ENCODE assay signal across 2 cellular contexts in the genomic region with DNA sequence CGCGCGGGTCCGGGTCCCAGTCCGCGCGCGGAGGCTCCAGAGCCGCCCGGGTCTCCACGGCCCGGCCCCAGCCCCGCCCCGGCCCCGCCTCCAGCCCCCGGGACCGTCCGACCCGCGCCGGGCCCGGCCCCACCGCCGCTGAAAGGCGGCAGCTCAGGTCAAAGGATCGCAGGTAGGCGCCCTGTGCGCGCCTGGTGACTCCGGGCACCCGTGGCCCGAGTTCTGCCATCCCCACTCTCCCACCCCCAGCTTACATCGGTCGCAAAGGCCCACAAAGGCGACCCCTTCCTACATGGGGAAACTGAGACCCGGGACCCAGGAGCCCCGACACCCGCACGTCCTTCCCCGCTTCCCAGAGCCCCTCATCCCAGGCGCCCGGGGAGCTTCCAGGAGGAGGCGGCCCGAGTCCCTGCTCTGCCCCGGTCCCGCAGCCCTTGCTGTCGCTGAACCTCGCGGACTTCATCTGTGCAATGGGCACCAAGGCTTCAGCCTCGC.
TF ChIP-seq lines count a peak whose summit lies in the region.

TSS of gene TMEM200B (minus strand) at position 33 of the 495 bp plus-strand sequence. CDS start 2,075 bp downstream, outside the sequence.

TF ChIP-seq in K562, 482 proteins besides CTCF, POLR2A, EP300 and RAD21 (continues in another document):
- TF ChIP-seq CHD2 (IDR thresholded peaks at IDR 0.05; ENCODE audit: low read depth, low read length) (no peak), OTX1 (CRISPR knock-in tag; IDR thresholded peaks at IDR 0.05) (no peak), ZNF699 (CRISPR knock-in tag; IDR thresholded peaks at IDR 0.05; ENCODE audit: insufficient replicate concordance) (no peak), HDAC8 (tag; IDR thresholded peaks at IDR 0.05) (no peak), KLF13 (tag; IDR thresholded peaks at IDR 0.05; ENCODE audit: borderline replicate concordance, low read depth) (no peak), RBM22 (IDR thresholded peaks at IDR 0.05; ENCODE audit: low read depth, low read length, poor library complexity, severe bottlenecking) (peak; percentile 65), ZNF77 (CRISPR knock-in tag; IDR thresholded peaks at IDR 0.05) (0 out of 2 replicates have a peak, but pooled peaks have one; percentile 39), SMARCA5 (IDR thresholded peaks at IDR 0.05) (peak; percentile 44; the same call in 1 of the 2 replicates), NFE2 (IDR thresholded peaks at IDR 0.05; ENCODE audit: low read depth) (no peak), HNRNPH1 (optimal IDR thresholded peaks at IDR 0.05; ENCODE audit: low read depth, low read length) (no peak), MBD2 (IDR thresholded peaks at IDR 0.05; ENCODE audit: borderline replicate concordance, low read depth) (no peak), POLR3A (IDR thresholded peaks at IDR 0.05; ENCODE audit: borderline replicate concordance, extremely low read depth, insufficient read depth, insufficient read length) (no peak), KLF16 (IDR thresholded peaks at IDR 0.05) (no peak), ZNF3 (CRISPR knock-in tag; IDR thresholded peaks at IDR 0.05) (no peak), DEAF1 (CRISPR knock-in tag; IDR thresholded peaks at IDR 0.05) (no peak)
- TF ChIP-seq, protein P1, sequence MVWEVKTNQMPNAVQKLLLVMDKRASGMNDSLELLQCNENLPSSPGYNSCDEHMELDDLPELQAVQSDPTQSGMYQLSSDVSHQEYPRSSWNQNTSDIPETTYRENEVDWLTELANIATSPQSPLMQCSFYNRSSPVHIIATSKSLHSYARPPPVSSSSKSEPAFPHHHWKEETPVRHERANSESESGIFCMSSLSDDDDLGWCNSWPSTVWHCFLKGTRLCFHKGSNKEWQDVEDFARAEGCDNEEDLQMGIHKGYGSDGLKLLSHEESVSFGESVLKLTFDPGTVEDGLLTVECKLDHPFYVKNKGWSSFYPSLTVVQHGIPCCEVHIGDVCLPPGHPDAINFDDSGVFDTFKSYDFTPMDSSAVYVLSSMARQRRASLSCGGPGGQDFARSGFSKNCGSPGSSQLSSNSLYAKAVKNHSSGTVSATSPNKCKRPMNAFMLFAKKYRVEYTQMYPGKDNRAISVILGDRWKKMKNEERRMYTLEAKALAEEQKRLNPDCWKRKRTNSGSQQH (CRISPR knock-in tag; IDR thresholded peaks at IDR 0.05), result no peak
- TF ChIP-seq, protein P2, sequence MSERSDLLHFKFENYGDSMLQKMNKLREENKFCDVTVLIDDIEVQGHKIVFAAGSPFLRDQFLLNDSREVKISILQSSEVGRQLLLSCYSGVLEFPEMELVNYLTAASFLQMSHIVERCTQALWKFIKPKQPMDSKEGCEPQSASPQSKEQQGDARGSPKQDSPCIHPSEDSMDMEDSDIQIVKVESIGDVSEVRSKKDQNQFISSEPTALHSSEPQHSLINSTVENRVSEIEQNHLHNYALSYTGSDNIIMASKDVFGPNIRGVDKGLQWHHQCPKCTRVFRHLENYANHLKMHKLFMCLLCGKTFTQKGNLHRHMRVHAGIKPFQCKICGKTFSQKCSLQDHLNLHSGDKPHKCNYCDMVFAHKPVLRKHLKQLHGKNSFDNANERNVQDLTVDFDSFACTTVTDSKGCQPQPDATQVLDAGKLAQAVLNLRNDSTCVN (CRISPR knock-in tag; IDR thresholded peaks at IDR 0.05), result no peak
- TF ChIP-seq, protein P3, sequence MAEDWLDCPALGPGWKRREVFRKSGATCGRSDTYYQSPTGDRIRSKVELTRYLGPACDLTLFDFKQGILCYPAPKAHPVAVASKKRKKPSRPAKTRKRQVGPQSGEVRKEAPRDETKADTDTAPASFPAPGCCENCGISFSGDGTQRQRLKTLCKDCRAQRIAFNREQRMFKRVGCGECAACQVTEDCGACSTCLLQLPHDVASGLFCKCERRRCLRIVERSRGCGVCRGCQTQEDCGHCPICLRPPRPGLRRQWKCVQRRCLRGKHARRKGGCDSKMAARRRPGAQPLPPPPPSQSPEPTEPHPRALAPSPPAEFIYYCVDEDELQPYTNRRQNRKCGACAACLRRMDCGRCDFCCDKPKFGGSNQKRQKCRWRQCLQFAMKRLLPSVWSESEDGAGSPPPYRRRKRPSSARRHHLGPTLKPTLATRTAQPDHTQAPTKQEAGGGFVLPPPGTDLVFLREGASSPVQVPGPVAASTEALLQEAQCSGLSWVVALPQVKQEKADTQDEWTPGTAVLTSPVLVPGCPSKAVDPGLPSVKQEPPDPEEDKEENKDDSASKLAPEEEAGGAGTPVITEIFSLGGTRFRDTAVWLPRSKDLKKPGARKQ (CRISPR knock-in tag; IDR thresholded peaks at IDR 0.05), result no peak; the same call in 1 of the 2 replicates
- TF ChIP-seq, protein P4, sequence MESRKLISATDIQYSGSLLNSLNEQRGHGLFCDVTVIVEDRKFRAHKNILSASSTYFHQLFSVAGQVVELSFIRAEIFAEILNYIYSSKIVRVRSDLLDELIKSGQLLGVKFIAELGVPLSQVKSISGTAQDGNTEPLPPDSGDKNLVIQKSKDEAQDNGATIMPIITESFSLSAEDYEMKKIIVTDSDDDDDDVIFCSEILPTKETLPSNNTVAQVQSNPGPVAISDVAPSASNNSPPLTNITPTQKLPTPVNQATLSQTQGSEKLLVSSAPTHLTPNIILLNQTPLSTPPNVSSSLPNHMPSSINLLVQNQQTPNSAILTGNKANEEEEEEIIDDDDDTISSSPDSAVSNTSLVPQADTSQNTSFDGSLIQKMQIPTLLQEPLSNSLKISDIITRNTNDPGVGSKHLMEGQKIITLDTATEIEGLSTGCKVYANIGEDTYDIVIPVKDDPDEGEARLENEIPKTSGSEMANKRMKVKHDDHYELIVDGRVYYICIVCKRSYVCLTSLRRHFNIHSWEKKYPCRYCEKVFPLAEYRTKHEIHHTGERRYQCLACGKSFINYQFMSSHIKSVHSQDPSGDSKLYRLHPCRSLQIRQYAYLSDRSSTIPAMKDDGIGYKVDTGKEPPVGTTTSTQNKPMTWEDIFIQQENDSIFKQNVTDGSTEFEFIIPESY (CRISPR knock-in tag; IDR thresholded peaks at IDR 0.05), result peak; percentile 85

TF ChIP-seq in HepG2, 621 proteins besides CTCF, POLR2A, EP300 and RAD21 (continues in another document):
- TF ChIP-seq ZFX (CRISPR knock-in tag; IDR thresholded peaks at IDR 0.05; ENCODE audit: low read depth) (peak; percentile 9; the same call in 1 of the 2 replicates), ZNF704 (CRISPR knock-in tag; IDR thresholded peaks at IDR 0.05; ENCODE audit: borderline replicate concordance) (no peak), ZFP82 (CRISPR knock-in tag; IDR thresholded peaks at IDR 0.05; ENCODE audit: borderline replicate concordance) (no peak), MTF2 (CRISPR knock-in tag; IDR thresholded peaks at IDR 0.05; ENCODE audit: borderline replicate concordance) (no peak), MIER2 (CRISPR knock-in tag; IDR thresholded peaks at IDR 0.05) (no peak), ZSCAN30 (CRISPR knock-in tag; IDR thresholded peaks at IDR 0.05) (no peak), SMAD1 (CRISPR knock-in tag; IDR thresholded peaks at IDR 0.05; ENCODE audit: borderline replicate concordance, low read depth) (0 out of 2 replicates have a peak, but pooled peaks have one; percentile 68), ZC3H13 (CRISPR knock-in tag; IDR thresholded peaks at IDR 0.05) (0 out of 2 replicates have a peak, but pooled peaks have one; percentile 54), NFKB2 (CRISPR knock-in tag; IDR thresholded peaks at IDR 0.05; ENCODE audit: borderline replicate concordance) (0 out of 2 replicates have a peak, but pooled peaks have one; percentile 20), ZNF432 (CRISPR knock-in tag; IDR thresholded peaks at IDR 0.05; ENCODE audit: borderline replicate concordance) (no peak), AGO2 (optimal IDR thresholded peaks at IDR 0.05; ENCODE audit: low read depth, low read length) (peak; percentile 18), DNMT1 (CRISPR knock-in tag; IDR thresholded peaks at IDR 0.05) (0 out of 2 replicates have a peak, but pooled peaks have one; percentile 31)
- TF ChIP-seq, protein P5, sequence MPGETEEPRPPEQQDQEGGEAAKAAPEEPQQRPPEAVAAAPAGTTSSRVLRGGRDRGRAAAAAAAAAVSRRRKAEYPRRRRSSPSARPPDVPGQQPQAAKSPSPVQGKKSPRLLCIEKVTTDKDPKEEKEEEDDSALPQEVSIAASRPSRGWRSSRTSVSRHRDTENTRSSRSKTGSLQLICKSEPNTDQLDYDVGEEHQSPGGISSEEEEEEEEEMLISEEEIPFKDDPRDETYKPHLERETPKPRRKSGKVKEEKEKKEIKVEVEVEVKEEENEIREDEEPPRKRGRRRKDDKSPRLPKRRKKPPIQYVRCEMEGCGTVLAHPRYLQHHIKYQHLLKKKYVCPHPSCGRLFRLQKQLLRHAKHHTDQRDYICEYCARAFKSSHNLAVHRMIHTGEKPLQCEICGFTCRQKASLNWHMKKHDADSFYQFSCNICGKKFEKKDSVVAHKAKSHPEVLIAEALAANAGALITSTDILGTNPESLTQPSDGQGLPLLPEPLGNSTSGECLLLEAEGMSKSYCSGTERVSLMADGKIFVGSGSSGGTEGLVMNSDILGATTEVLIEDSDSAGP (CRISPR knock-in tag; IDR thresholded peaks at IDR 0.05; ENCODE audit: borderline replicate concordance), result no peak
- TF ChIP-seq, protein P6, sequence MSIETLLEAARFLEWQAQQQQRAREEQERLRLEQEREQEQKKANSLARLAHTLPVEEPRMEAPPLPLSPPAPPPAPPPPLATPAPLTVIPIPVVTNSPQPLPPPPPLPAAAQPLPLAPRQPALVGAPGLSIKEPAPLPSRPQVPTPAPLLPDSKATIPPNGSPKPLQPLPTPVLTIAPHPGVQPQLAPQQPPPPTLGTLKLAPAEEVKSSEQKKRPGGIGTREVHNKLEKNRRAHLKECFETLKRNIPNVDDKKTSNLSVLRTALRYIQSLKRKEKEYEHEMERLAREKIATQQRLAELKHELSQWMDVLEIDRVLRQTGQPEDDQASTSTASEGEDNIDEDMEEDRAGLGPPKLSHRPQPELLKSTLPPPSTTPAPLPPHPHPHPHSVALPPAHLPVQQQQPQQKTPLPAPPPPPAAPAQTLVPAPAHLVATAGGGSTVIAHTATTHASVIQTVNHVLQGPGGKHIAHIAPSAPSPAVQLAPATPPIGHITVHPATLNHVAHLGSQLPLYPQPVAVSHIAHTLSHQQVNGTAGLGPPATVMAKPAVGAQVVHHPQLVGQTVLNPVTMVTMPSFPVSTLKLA (IDR thresholded peaks at IDR 0.05), result no peak
- TF ChIP-seq, protein P7, sequence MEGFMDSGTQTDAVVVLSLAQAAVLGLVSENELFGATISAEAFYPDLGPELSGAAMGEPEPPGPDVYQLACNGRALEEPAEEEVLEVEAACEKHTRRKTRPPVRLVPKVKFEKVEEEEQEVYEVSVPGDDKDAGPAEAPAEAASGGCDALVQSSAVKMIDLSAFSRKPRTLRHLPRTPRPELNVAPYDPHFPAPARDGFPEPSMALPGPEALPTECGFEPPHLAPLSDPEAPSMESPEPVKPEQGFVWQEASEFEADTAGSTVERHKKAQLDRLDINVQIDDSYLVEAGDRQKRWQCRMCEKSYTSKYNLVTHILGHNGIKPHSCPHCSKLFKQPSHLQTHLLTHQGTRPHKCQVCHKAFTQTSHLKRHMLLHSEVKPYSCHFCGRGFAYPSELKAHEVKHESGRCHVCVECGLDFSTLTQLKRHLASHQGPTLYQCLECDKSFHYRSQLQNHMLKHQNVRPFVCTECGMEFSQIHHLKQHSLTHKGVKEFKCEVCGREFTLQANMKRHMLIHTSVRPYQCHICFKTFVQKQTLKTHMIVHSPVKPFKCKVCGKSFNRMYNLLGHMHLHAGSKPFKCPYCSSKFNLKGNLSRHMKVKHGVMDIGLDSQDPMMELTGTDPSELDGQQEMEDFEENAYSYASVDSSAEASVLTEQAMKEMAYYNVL (CRISPR knock-in tag; IDR thresholded peaks at IDR 0.05; ENCODE audit: borderline replicate concordance), result 0 out of 2 replicates have a peak, but pooled peaks have one; percentile 17
- TF ChIP-seq, protein P8, sequence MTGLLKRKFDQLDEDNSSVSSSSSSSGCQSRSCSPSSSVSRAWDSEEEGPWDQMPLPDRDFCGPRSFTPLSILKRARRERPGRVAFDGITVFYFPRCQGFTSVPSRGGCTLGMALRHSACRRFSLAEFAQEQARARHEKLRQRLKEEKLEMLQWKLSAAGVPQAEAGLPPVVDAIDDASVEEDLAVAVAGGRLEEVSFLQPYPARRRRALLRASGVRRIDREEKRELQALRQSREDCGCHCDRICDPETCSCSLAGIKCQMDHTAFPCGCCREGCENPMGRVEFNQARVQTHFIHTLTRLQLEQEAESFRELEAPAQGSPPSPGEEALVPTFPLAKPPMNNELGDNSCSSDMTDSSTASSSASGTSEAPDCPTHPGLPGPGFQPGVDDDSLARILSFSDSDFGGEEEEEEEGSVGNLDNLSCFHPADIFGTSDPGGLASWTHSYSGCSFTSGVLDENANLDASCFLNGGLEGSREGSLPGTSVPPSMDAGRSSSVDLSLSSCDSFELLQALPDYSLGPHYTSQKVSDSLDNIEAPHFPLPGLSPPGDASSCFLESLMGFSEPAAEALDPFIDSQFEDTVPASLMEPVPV (CRISPR knock-in tag; IDR thresholded peaks at IDR 0.05), result no peak
- TF ChIP-seq, protein P9, sequence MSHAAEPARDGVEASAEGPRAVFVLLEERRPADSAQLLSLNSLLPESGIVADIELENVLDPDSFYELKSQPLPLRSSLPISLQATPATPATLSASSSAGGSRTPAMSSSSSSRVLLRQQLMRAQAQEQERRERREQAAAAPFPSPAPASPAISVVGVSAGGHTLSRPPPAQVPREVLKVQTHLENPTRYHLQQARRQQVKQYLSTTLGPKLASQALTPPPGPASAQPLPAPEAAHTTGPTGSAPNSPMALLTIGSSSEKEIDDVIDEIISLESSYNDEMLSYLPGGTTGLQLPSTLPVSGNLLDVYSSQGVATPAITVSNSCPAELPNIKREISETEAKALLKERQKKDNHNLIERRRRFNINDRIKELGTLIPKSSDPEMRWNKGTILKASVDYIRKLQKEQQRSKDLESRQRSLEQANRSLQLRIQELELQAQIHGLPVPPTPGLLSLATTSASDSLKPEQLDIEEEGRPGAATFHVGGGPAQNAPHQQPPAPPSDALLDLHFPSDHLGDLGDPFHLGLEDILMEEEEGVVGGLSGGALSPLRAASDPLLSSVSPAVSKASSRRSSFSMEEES (CRISPR knock-in tag; IDR thresholded peaks at IDR 0.05), result no peak
- TF ChIP-seq, protein P10, sequence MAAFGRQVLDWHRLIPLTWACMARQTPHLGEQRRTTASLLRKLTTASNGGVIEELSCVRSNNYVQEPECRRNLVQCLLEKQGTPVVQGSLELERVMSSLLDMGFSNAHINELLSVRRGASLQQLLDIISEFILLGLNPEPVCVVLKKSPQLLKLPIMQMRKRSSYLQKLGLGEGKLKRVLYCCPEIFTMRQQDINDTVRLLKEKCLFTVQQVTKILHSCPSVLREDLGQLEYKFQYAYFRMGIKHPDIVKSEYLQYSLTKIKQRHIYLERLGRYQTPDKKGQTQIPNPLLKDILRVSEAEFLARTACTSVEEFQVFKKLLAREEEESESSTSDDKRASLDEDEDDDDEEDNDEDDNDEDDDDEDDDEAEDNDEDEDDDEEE (CRISPR knock-in tag; IDR thresholded peaks at IDR 0.05), result no peak
- TF ChIP-seq, protein P11, sequence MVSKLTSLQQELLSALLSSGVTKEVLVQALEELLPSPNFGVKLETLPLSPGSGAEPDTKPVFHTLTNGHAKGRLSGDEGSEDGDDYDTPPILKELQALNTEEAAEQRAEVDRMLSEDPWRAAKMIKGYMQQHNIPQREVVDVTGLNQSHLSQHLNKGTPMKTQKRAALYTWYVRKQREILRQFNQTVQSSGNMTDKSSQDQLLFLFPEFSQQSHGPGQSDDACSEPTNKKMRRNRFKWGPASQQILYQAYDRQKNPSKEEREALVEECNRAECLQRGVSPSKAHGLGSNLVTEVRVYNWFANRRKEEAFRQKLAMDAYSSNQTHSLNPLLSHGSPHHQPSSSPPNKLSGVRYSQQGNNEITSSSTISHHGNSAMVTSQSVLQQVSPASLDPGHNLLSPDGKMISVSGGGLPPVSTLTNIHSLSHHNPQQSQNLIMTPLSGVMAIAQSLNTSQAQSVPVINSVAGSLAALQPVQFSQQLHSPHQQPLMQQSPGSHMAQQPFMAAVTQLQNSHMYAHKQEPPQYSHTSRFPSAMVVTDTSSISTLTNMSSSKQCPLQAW (CRISPR knock-in tag; IDR thresholded peaks at IDR 0.05), result 0 out of 2 replicates have a peak, but pooled peaks have one; percentile 18
